In the genomic region with DNA sequence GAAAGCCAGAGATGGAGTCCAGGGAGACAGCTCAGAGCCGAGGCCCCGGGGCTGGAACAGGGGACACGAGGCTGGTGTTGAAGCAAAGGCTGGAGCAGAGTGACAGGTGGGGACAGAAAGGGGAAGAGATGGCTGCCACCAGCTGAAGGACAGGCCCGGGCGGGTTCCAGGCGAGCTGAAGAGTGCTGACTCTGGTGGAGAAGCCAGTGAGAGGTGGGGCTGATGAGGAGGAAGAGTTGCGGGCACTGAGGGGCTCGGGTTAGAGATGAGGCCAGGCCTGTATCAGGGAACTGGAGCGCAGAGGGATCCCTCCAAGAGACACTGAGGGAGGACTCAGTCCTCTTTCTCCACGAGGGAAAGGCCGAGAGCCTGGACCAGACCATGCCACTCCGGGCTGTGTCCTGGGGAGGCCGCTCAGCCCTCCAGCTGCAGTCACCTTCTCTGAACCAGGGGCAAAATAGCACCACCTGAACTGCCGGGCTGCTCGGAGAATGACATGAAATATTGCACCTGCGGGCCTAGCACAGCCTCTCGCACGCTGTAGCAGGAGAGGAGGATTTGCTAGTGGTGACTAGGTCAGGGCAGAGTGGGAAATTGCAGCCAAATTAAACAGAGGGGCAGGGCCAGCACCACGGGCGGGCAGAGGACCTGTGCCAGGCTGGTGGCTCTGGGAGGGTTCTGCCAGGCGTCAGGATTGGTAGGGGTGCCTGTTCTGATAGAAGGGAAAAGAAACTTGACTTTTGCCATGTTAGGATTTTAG, we compare ENCODE assay signal across 1 cellular context.
A peak's percentile ranks its signal among the peaks of the same experiment; 100 is the strongest.
TF ChIP-seq lines count a peak whose summit lies in the region.

No MANE protein-coding gene starts in this region.

TF ChIP-seq in liver, 16 proteins besides CTCF, POLR2A, EP300 and RAD21 (continued from another document):
- TF ChIP-seq, protein P1, sequence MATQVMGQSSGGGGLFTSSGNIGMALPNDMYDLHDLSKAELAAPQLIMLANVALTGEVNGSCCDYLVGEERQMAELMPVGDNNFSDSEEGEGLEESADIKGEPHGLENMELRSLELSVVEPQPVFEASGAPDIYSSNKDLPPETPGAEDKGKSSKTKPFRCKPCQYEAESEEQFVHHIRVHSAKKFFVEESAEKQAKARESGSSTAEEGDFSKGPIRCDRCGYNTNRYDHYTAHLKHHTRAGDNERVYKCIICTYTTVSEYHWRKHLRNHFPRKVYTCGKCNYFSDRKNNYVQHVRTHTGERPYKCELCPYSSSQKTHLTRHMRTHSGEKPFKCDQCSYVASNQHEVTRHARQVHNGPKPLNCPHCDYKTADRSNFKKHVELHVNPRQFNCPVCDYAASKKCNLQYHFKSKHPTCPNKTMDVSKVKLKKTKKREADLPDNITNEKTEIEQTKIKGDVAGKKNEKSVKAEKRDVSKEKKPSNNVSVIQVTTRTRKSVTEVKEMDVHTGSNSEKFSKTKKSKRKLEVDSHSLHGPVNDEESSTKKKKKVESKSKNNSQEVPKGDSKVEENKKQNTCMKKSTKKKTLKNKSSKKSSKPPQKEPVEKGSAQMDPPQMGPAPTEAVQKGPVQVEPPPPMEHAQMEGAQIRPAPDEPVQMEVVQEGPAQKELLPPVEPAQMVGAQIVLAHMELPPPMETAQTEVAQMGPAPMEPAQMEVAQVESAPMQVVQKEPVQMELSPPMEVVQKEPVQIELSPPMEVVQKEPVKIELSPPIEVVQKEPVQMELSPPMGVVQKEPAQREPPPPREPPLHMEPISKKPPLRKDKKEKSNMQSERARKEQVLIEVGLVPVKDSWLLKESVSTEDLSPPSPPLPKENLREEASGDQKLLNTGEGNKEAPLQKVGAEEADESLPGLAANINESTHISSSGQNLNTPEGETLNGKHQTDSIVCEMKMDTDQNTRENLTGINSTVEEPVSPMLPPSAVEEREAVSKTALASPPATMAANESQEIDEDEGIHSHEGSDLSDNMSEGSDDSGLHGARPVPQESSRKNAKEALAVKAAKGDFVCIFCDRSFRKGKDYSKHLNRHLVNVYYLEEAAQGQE (IDR thresholded peaks at IDR 0.05) = peak; percentile 82
- peak; percentile 71 to 72 for TF ChIP-seq HNF4A (conservative IDR thresholded peaks at IDR 0.05)
- TF ChIP-seq FOXA2 (IDR thresholded peaks at IDR 0.05) = peak; percentile 51
- TF ChIP-seq, protein P2, sequence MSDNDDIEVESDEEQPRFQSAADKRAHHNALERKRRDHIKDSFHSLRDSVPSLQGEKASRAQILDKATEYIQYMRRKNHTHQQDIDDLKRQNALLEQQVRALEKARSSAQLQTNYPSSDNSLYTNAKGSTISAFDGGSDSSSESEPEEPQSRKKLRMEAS (IDR thresholded peaks at IDR 0.05) = peak; percentile 84
- TF ChIP-seq, protein P3, sequence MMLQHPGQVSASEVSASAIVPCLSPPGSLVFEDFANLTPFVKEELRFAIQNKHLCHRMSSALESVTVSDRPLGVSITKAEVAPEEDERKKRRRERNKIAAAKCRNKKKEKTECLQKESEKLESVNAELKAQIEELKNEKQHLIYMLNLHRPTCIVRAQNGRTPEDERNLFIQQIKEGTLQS (IDR thresholded peaks at IDR 0.05) = no peak
- no peak for TF ChIP-seq HNF4G (IDR thresholded peaks at IDR 0.05)
- TF ChIP-seq RXRA (IDR thresholded peaks at IDR 0.05) = peak; percentile 78 to 79
- TF ChIP-seq NR2F2 (IDR thresholded peaks at IDR 0.05) = no peak
- peak; percentile 65 for TF ChIP-seq YY1 (IDR thresholded peaks at IDR 0.05)
- TF ChIP-seq GABPA (IDR thresholded peaks at IDR 0.05 in 1 of 2, conservative IDR thresholded peaks at IDR 0.05 in 1 of 2) = no peak
- TF ChIP-seq JUND (IDR thresholded peaks at IDR 0.05) = peak; percentile 51 to 55
- peak; percentile 79 for TF ChIP-seq SP1 (IDR thresholded peaks at IDR 0.05)
